Comparison of ENCODE assay signal across 8 cellular contexts in the genomic region with DNA sequence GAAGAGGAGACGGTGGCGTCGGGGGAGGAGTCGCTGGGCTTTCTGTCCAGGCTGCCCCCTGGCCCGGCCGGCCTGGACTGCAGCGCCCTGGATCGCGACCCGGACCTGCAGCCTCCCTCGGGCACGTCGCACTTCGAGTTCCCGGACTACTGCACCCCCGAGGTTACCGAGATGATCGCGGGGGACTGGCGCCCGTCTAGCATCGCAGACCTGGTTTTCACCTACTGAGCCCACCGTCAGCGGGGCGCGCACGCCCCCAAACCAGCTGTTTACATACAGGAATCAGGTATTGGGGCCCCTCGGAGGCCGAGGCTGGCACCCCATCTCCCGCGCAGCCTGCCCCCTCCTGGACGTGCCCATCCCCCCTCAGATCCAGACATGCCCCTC. TPM values are rescaled to one million over a fixed set of nuclear protein-coding genes. Genes with fewer than 3 reads are reported as not detected.
DNase-seq lines count a peak whose midpoint lies in the region; ATAC-seq and TF ChIP-seq lines count a peak whose summit lies in the region.

No MANE protein-coding gene starts in this region.

- no peaks in the 10 kb centered on the region for H3K9me3 ChIP-seq in spleen

- H3K36me3 ChIP-seq in spleen = no peaks in the 10 kb centered on the region

- H3K27me3 Mint-ChIP-seq in HFFc6 (ENCODE audit: insufficient read depth) = peaks cover 5% of the 10 kb centered on the region
- no peaks in the 10 kb centered on the region for H3K27me3 Mint-ChIP-seq in activated naive CD8-positive, alpha-beta T cell

- peaks cover 16% of the 10 kb centered on the region for H3K36me3 Mint-ChIP-seq in HFFc6 (ENCODE audit: low read depth)
- no peaks in the 10 kb centered on the region for H3K36me3 Mint-ChIP-seq in activated naive CD8-positive, alpha-beta T cell

- peak overlapping the region; percentile 7; the same call in 1 of the 2 replicates for H3K27ac Mint-ChIP-seq in HFFc6
- H3K27ac Mint-ChIP-seq in activated naive CD8-positive, alpha-beta T cell = no peak overlapping the region

- ATAC-seq in GM21825 (IDR thresholded peaks at IDR 0.05; ENCODE audit: unreplicated experiment) = no peak
- no peak for ATAC-seq in GM19452 (IDR thresholded peaks at IDR 0.05; ENCODE audit: unreplicated experiment)

- H3K4me3 ChIP-seq in AG10803 (ENCODE audit: low read length) = peak overlapping the region; percentile 86
- H3K4me3 ChIP-seq in iPS-11a (ENCODE audit: low read depth, low read length) = peak overlapping the region; percentile 69
- peak overlapping the region; percentile 72 to 94 (median 80) for H3K4me3 ChIP-seq in spleen

- TF ChIP-seq CTCF in AG10803 (conservative IDR thresholded peaks at IDR 0.05; ENCODE audit: low read length) = no peak
- TF ChIP-seq CTCF in HFFc6 (IDR thresholded peaks at IDR 0.05) = peak; percentile 24; the same call in 1 of the 2 replicates
- TF ChIP-seq CTCF in spleen (IDR thresholded peaks at IDR 0.05 in 8 of 11, conservative IDR thresholded peaks at IDR 0.05 in 3 of 11) = no peak

- peak overlapping the region; percentile 90 to 98 (median 94) for H3K27ac ChIP-seq in spleen

- peak overlapping the region; percentile 88 for H3K4me3 Mint-ChIP-seq in HFFc6
- peak overlapping the region; percentile 72 for H3K4me3 Mint-ChIP-seq in activated naive CD8-positive, alpha-beta T cell

- H3K27me3 ChIP-seq in spleen (replicated peaks in 1 of 7) = peaks cover 0 to 14% (median 0%) of the 10 kb centered on the region in 7 donors

- intact Hi-C loops in spleen (cut with DNase I; ENCODE audit: low total_unique reads) = loop anchor here (5.0 kb wide), 2 partner anchors 39 to 119 kb away; no protein-coding TSS in a partner anchor

- DNase-seq in AG10803 (ENCODE audit: low read depth) (peak; percentile 21), HFFc6 (no peak), spleen (peak; percentile 90), KG1 (lab: John Stamatoyannopoulos, UW) (no peak)

- H3K4me1 ChIP-seq in spleen = peaks cover 13 to 69% (median 57%) of the 10 kb centered on the region in 6 donors

- WGBS in spleen, 5 donors = 1 to 2% (median 1%) methylated on average over 12 to 32 of the region's 32 CpGs

- peaks cover 46% of the 10 kb centered on the region for H3K4me1 Mint-ChIP-seq in HFFc6 (ENCODE audit: low read depth)
- H3K4me1 Mint-ChIP-seq in activated naive CD8-positive, alpha-beta T cell (ENCODE audit: low read depth) = peaks cover 32% of the 10 kb centered on the region

- TF ChIP-seq POLR2A in spleen (IDR thresholded peaks at IDR 0.05) = no peak

- H3K9me3 Mint-ChIP-seq in HFFc6 = no peaks in the 10 kb centered on the region
- H3K9me3 Mint-ChIP-seq in activated naive CD8-positive, alpha-beta T cell (ENCODE audit: low read depth) = no peaks in the 10 kb centered on the region

RNA-seq across cellular contexts. Expression of a gene that starts 1.3 kb away (rescaled TPM):
- total RNA-seq in HFFc6 (2021; fragmentation: NEBNext Ultra II Directional; extraction: Animal tissue kit (Norgen Biotek cat#: 25700)) = 10 to 100 TPM; 24.5 to 26.3 (median 25.0) TPM
- 10 to 100 TPM in 2 of 7 donors, 1 to 10 TPM in 5; 4.5 to 12.5 (median 8.3) TPM for total RNA-seq in spleen
- 1 to 10 TPM; 3.2 to 4.9 (median 3.4) TPM for polyA plus RNA-seq in spleen

RNA-seq across cellular contexts. Expression of a gene that starts 20.3 kb away (rescaled TPM):
- 10 to 100 TPM; 61.1 to 76.6 (median 65.4) TPM for total RNA-seq in HFFc6 (2021; fragmentation: NEBNext Ultra II Directional; extraction: Animal tissue kit (Norgen Biotek cat#: 25700))
- 10 to 100 TPM; 10.9 to 26.3 (median 18.2) TPM for total RNA-seq in spleen
- 10 to 100 TPM; 10.5 to 13.4 (median 12.8) TPM for polyA plus RNA-seq in spleen

RNA-seq across cellular contexts. Expression of a gene that starts 29.3 kb away (rescaled TPM):
- 10 to 100 TPM; 10.9 to 11.7 (median 11.4) TPM for total RNA-seq in HFFc6 (2021; fragmentation: NEBNext Ultra II Directional; extraction: Animal tissue kit (Norgen Biotek cat#: 25700))
- total RNA-seq in spleen = 10 to 100 TPM; 17.4 to 26.6 (median 23.6) TPM
- 10 to 100 TPM; 18.7 to 22.2 (median 19.5) TPM for polyA plus RNA-seq in spleen

RNA-seq across cellular contexts. Expression of a gene that starts 36.1 kb away (rescaled TPM):
- total RNA-seq in HFFc6 (2021; fragmentation: NEBNext Ultra II Directional; extraction: Animal tissue kit (Norgen Biotek cat#: 25700)) = 1 to 10 TPM; 2.9 to 3.5 (median 3.2) TPM
- 10 to 100 TPM in 1 of 7 donors, 1 to 10 TPM in 6; 2.3 to 10.4 (median 7.3) TPM for total RNA-seq in spleen
- polyA plus RNA-seq in spleen = 1 to 10 TPM; 3.8 to 5.4 (median 4.4) TPM

RNA-seq across cellular contexts. Expression of a gene that starts 53.9 kb away (rescaled TPM):
- total RNA-seq in HFFc6 (2021; fragmentation: NEBNext Ultra II Directional; extraction: Animal tissue kit (Norgen Biotek cat#: 25700)) = 10 to 100 TPM in 3 of 6 experiments, 1 to 10 TPM in 3; 8.4 to 11.8 (median 10.1) TPM
- 10 to 100 TPM in 4 of 7 donors, 1 to 10 TPM in 3; 8.3 to 25.7 (median 12.0) TPM for total RNA-seq in spleen
- polyA plus RNA-seq in spleen = 10 to 100 TPM in 2 of 3 donors, 1 to 10 TPM in 1; 5.7 to 11.7 (median 11.6) TPM

Comparison
In these comparisons a context has a peak if more than half of its experiments do, and no peak if none do; other contexts are left out.
1. DNase-seq: peak in AG10803 (single experiment) and spleen (single experiment); none in HFFc6 (single experiment) and KG1 (single experiment).
2. Peak in every context shown above with its lines, with median percentiles within 50 percentile points of each other: H3K4me3 ChIP-seq.